In genomic region chr10:110779489-110779888, GRCh38 we compare ENCODE assay signal across 22 cellular contexts.
A peak's percentile ranks its signal among the peaks of the same experiment; 100 is the strongest.
DNase-seq lines count a peak whose midpoint lies in the region; ATAC-seq, FAIRE-seq and TF ChIP-seq lines count a peak whose summit lies in the region.
"Had no signal": no experiment of that assay in that cellular context is flagged by ENCODE, and none has a peak within 500 bp of the region (broad histone marks: within the 10 kb centered on the region; RNA-seq: fewer than 3 reads in every experiment).

No MANE protein-coding gene starts in this region.

- peaks cover 16% of the 10 kb centered on the region for H3K4me1 ChIP-seq in CD4-positive, CD25-positive, alpha-beta regulatory T cell (ENCODE audit: control insufficient read depth, insufficient read depth, low read length, poor library complexity, severe bottlenecking)
- H3K4me1 ChIP-seq in GM12878 (ENCODE audit: control insufficient read depth, insufficient read depth, low read length) (peaks cover 9% of the 10 kb centered on the region; the same call in 1 of the 2 replicates), transverse colon (peaks cover 5 to 28% (median 9%) of the 10 kb centered on the region in 4 donors)
- H3K4me1 ChIP-seq: BLaER1 had no signal

- H3K4me3 Mint-ChIP-seq in activated CD8-positive, alpha-beta T cell treated with anti-CD3 and anti-CD28 coated beads for 36 hours: no peak overlapping the region
- H3K4me3 Mint-ChIP-seq in activated CD8-positive, alpha-beta T cell treated with anti-CD3 and anti-CD28 coated beads, Interleukin-2, amount 10 ng/mL, durations not matched to agents 7 days and 5 days: no peak overlapping the region
- H3K4me3 Mint-ChIP-seq in CD4-positive, CD25-positive, alpha-beta regulatory T cell: no peak overlapping the region

- TF ChIP-seq POLR2A in GM12878 (IDR thresholded peaks at IDR 0.05; ENCODE audit: low read depth, low read length): no peak
- TF ChIP-seq POLR2A in transverse colon (IDR thresholded peaks at IDR 0.05): no peak

- H3K9me3 ChIP-seq in CD4-positive, CD25-positive, alpha-beta regulatory T cell (ENCODE audit: control insufficient read depth in 2 of 2, low read length in 2 of 2): no peaks in the 10 kb centered on the region
- H3K9me3 ChIP-seq in GM12878 (replicated peaks; ENCODE audit: control insufficient read depth, insufficient read depth, low read length) (no peaks in the 10 kb centered on the region), transverse colon (no peaks in the 10 kb centered on the region)
- H3K9me3 ChIP-seq: BLaER1 had no signal

- no peaks in the 10 kb centered on the region for H3K27me3 ChIP-seq in CD4-positive, CD25-positive, alpha-beta regulatory T cell (ENCODE audit: control insufficient read depth, insufficient read depth, low read length)
- no peaks in the 10 kb centered on the region for H3K27me3 ChIP-seq in GM12878 (replicated peaks in 1 of 2; ENCODE audit: control insufficient read depth in 2 of 2, insufficient read depth in 2 of 2, low read length in 1 of 2)
- no peaks in the 10 kb centered on the region for H3K27me3 ChIP-seq in transverse colon
- H3K27me3 ChIP-seq: BLaER1 had no signal

- BruUV-seq in GM12878 (replicated peaks; lab: Mats Ljungman, UMichigan): no TSS peak

- TF ChIP-seq RAD21 in GM12878 (IDR thresholded peaks at IDR 0.05; ENCODE audit: insufficient read depth, low read depth, low read length): no peak

- POLR2A ChIA-PET in activated CD8-positive, alpha-beta T cell treated with anti-CD3 and anti-CD28 coated beads for 36 hours (lab: Charles Lee): interaction anchor here (0.6 kb wide), 1 partner anchor 15 kb away, joined by 4 read pairs; no protein-coding TSS in a partner anchor
- POLR2A ChIA-PET in activated CD8-positive, alpha-beta T cell treated with anti-CD3 and anti-CD28 coated beads, Interleukin-2, amount 10 ng/mL, durations not matched to agents 7 days and 5 days (lab: Charles Lee): interaction anchor here (0.9 kb wide), 1 partner anchor 23 kb away, joined by 3 read pairs; no protein-coding TSS in a partner anchor
- POLR2A ChIA-PET in GM12878 (lab: Charles Lee): interaction anchor here (1.1 to 2.8 kb wide), 3 partner anchors 8 to 23 kb away, joined by 3 to 12 read pairs (median 6); no protein-coding TSS in a partner anchor

- no peaks in the 10 kb centered on the region for H3K27me3 Mint-ChIP-seq in activated CD8-positive, alpha-beta T cell treated with anti-CD3 and anti-CD28 coated beads for 36 hours
- H3K27me3 Mint-ChIP-seq in activated CD8-positive, alpha-beta T cell treated with anti-CD3 and anti-CD28 coated beads, Interleukin-2, amount 10 ng/mL, durations not matched to agents 7 days and 5 days (ENCODE audit: low read depth): no peaks in the 10 kb centered on the region
- H3K27me3 Mint-ChIP-seq in CD4-positive, CD25-positive, alpha-beta regulatory T cell: no peaks in the 10 kb centered on the region

- H3K9ac ChIP-seq in GM12878 (ENCODE audit: control insufficient read depth, insufficient read depth, low read length): no peak overlapping the region
- H3K9ac ChIP-seq: BLaER1, parathyroid adenoma had no signal

- ATAC-seq in activated CD8-positive, alpha-beta T cell treated with anti-CD3 and anti-CD28 coated beads for 36 hours: peak; percentile 38
- no peak for ATAC-seq in activated CD8-positive, alpha-beta T cell treated with anti-CD3 and anti-CD28 coated beads, Interleukin-2, amount 10 ng/mL, durations not matched to agents 7 days and 5 days
- no peak for ATAC-seq in CD4-positive, CD25-positive, alpha-beta regulatory T cell (ENCODE audit: low read depth in 2 of 2)
- ATAC-seq in GM19351 (IDR thresholded peaks at IDR 0.05; ENCODE audit: unreplicated experiment): peak; percentile 53
- ATAC-seq in GM12878: peak; percentile 30
- ATAC-seq in HG03196 (IDR thresholded peaks at IDR 0.05; ENCODE audit: unreplicated experiment): no peak
- ATAC-seq: sciatic nerve had no signal

- H3K4me1 Mint-ChIP-seq in activated CD8-positive, alpha-beta T cell treated with anti-CD3 and anti-CD28 coated beads for 36 hours (ENCODE audit: low read depth): peaks cover 77% of the 10 kb centered on the region
- peaks cover 38% of the 10 kb centered on the region for H3K4me1 Mint-ChIP-seq in activated CD8-positive, alpha-beta T cell treated with anti-CD3 and anti-CD28 coated beads, Interleukin-2, amount 10 ng/mL, durations not matched to agents 7 days and 5 days (ENCODE audit: low read depth)
- peaks cover 13 to 35% (median 21%) of the 10 kb centered on the region in 4 donors for H3K4me1 Mint-ChIP-seq in CD4-positive, CD25-positive, alpha-beta regulatory T cell

- no peak overlapping the region for H3K27ac ChIP-seq in CD4-positive, CD25-positive, alpha-beta regulatory T cell (ENCODE audit: insufficient read depth, low read length, poor library complexity, severe bottlenecking)
- H3K27ac ChIP-seq in GM12878 (ENCODE audit: control insufficient read depth, insufficient read depth) (no peak overlapping the region), transverse colon (no peak overlapping the region)
- H3K27ac ChIP-seq: BLaER1, epithelial cell of prostate, parathyroid adenoma had no signal

- SMC1A ChIA-PET in GM12878 (lab: Charles Lee; ENCODE audit: uncharacterized antibody, unreplicated experiment): interaction anchor here (0.6 to 12.9 kb wide), 4 partner anchors 8 to 35 kb away, joined by 3 to 327 read pairs (median 3); no protein-coding TSS in a partner anchor

- no peak overlapping the region for H3K4me2 ChIP-seq in GM12878 (ENCODE audit: control insufficient read depth, insufficient read depth)
- H3K4me2 ChIP-seq: BLaER1 had no signal

- TF ChIP-seq EP300 in GM12878 (IDR thresholded peaks at IDR 0.05; ENCODE audit: borderline replicate concordance in 1 of 2, control insufficient read depth in 1 of 2, low read depth in 2 of 2, low read length in 2 of 2) (no peak), transverse colon (IDR thresholded peaks at IDR 0.05; ENCODE audit: low read depth) (no peak)

- RAD21 ChIA-PET in GM12878 (lab: Charles Lee; ENCODE audit: unreplicated experiment): interaction anchor here (1.0 to 2.8 kb wide), 7 partner anchors 8 to 118 kb away, joined by 3 to 12 read pairs (median 5); no protein-coding TSS in a partner anchor

- TF ChIP-seq CTCF in activated CD8-positive, alpha-beta T cell treated with anti-CD3 and anti-CD28 coated beads for 36 hours (IDR thresholded peaks at IDR 0.05): no peak
- TF ChIP-seq CTCF in GM12878 (IDR thresholded peaks at IDR 0.05 in 2 of 3, conservative IDR thresholded peaks at IDR 0.05 in 1 of 3; ENCODE audit: control insufficient read depth in 2 of 3, extremely low read depth in 1 of 3, insufficient read depth in 1 of 3, low read depth in 3 of 3, low read length in 3 of 3) (no peak), transverse colon (IDR thresholded peaks at IDR 0.05) (no peak)

- H2AFZ ChIP-seq in GM12878 (ENCODE audit: control insufficient read depth, low read depth, low read length): no peak overlapping the region
- H2AFZ ChIP-seq: parathyroid adenoma had no signal

- CTCF ChIA-PET in activated CD8-positive, alpha-beta T cell treated with anti-CD3 and anti-CD28 coated beads for 36 hours (lab: Charles Lee): interaction anchor here (1.0 to 1.9 kb wide), 2 partner anchors 14 to 111 kb away, joined by 3 to 5 read pairs; no protein-coding TSS in a partner anchor
- CTCF ChIA-PET in activated CD8-positive, alpha-beta T cell treated with anti-CD3 and anti-CD28 coated beads, Interleukin-2, amount 10 ng/mL, durations not matched to agents 7 days and 5 days (lab: Charles Lee): interaction anchor here (0.7 to 2.3 kb wide), 5 partner anchors 13 to 114 kb away, joined by 3 to 9 read pairs (median 4); no protein-coding TSS in a partner anchor
- CTCF ChIA-PET in GM12878 (lab: Yijun Ruan, JAX): interaction anchor here (1.0 to 9.8 kb wide), 4 partner anchors 8 to 64 kb away, joined by 3 to 72 read pairs (median 5); no protein-coding TSS in a partner anchor

- peaks cover 9% of the 10 kb centered on the region for H3K9me3 Mint-ChIP-seq in activated CD8-positive, alpha-beta T cell treated with anti-CD3 and anti-CD28 coated beads for 36 hours
- no peaks in the 10 kb centered on the region for H3K9me3 Mint-ChIP-seq in activated CD8-positive, alpha-beta T cell treated with anti-CD3 and anti-CD28 coated beads, Interleukin-2, amount 10 ng/mL, durations not matched to agents 7 days and 5 days (ENCODE audit: insufficient read depth)
- H3K9me3 Mint-ChIP-seq in CD4-positive, CD25-positive, alpha-beta regulatory T cell: peaks cover 0 to 5% (median 2%) of the 10 kb centered on the region in 7 donors

- H3K79me2 ChIP-seq in GM12878 (ENCODE audit: control insufficient read depth, insufficient read depth, low read length): no peaks in the 10 kb centered on the region

- in situ Hi-C loops in GM12878 (cut with MboI): no loop called here
- in situ Hi-C loops in transverse colon (cut with MboI; ENCODE audit: low pct_ligation_motif_present in 1 of 4, low pct_unique_long_range_greater_than_20kb in 1 of 4, low sequenced_read_pairs in 3 of 4): loop anchor here in 1 of 4 donors (25.0 kb wide), 1 partner anchor 108 kb away; no protein-coding TSS in a partner anchor

- WGBS in GM12878 (ENCODE audit: insufficient coverage, insufficient replicate concordance, low lambda C conversion rate, missing lambda C conversion rate): 22% methylated on average over 3 of the region's 3 CpGs
- 75 to 86% methylated on average over 3 of the region's 3 CpGs for WGBS in transverse colon (ENCODE audit: low coverage in 1 of 2), 2 donors

- H3K36me3 ChIP-seq in CD4-positive, CD25-positive, alpha-beta regulatory T cell (ENCODE audit: control insufficient read depth, insufficient read depth, low read length): no peaks in the 10 kb centered on the region
- no peaks in the 10 kb centered on the region for H3K36me3 ChIP-seq in GM12878 (ENCODE audit: control insufficient read depth in 2 of 2, insufficient read depth in 2 of 2, low read length in 1 of 2)
- no peaks in the 10 kb centered on the region for H3K36me3 ChIP-seq in transverse colon
- H3K36me3 ChIP-seq: BLaER1 had no signal

- intact Hi-C loops in activated CD8-positive, alpha-beta T cell treated with anti-CD3 and anti-CD28 coated beads for 36 hours (cut with micrococcal nuclease): no loop called here
- intact Hi-C loops in GM12878 (cut with micrococcal nuclease; ENCODE audit: unreplicated experiment): no loop called here
- intact Hi-C loops in transverse colon (cut with DNase I; ENCODE audit: low total_unique reads): no loop called here

- DNase-seq in activated CD8-positive, alpha-beta T cell treated with anti-CD3 and anti-CD28 coated beads for 36 hours: peak; percentile 73
- DNase-seq in activated CD8-positive, alpha-beta T cell treated with anti-CD3 and anti-CD28 coated beads, Interleukin-2, amount 10 ng/mL, durations not matched to agents 7 days and 5 days: no peak
- no peak for DNase-seq in CD4-positive, CD25-positive, alpha-beta regulatory T cell
- DNase-seq in GM12878 (ENCODE audit: low read depth, low spot score) (no peak), kidney tubule cell (ENCODE audit: low spot score) (no peak), transverse colon (no peak)
- DNase-seq: ACHN; Calu3; cerebellar nuclear complex; H7; KBM-7; NCI-H82; OCI-M1; Right ventricle myocardium superior; stimulated activated CD4-positive, alpha-beta T cell treated with anti-CD3 and anti-CD28 coated beads, Interleukin-15, amount 100 ng/mL, for 24 hours had no signal

- H3K36me3 Mint-ChIP-seq in activated CD8-positive, alpha-beta T cell treated with anti-CD3 and anti-CD28 coated beads for 36 hours (ENCODE audit: low read depth): peaks cover 13% of the 10 kb centered on the region
- peaks cover 7% of the 10 kb centered on the region for H3K36me3 Mint-ChIP-seq in activated CD8-positive, alpha-beta T cell treated with anti-CD3 and anti-CD28 coated beads, Interleukin-2, amount 10 ng/mL, durations not matched to agents 7 days and 5 days (ENCODE audit: low read depth)
- H3K36me3 Mint-ChIP-seq in CD4-positive, CD25-positive, alpha-beta regulatory T cell: no peaks in the 10 kb centered on the region
- H3K36me3 Mint-ChIP-seq: activated naive CD4-positive, alpha-beta T cell treated with anti-CD3 and anti-CD28 coated beads, Interleukin-2, amount 50 U/mL, for 72 hours had no signal

- H3K27ac Mint-ChIP-seq in activated CD8-positive, alpha-beta T cell treated with anti-CD3 and anti-CD28 coated beads for 36 hours: peak overlapping the region; percentile 67
- no peak overlapping the region for H3K27ac Mint-ChIP-seq in activated CD8-positive, alpha-beta T cell treated with anti-CD3 and anti-CD28 coated beads, Interleukin-2, amount 10 ng/mL, durations not matched to agents 7 days and 5 days
- peak overlapping the region in 2 of 3 donors; percentile 10 to 31 for H3K27ac Mint-ChIP-seq in CD4-positive, CD25-positive, alpha-beta regulatory T cell
- H3K27ac Mint-ChIP-seq: activated naive CD4-positive, alpha-beta T cell treated with anti-CD3 and anti-CD28 coated beads, Interleukin-2, amount 50 U/mL, for 72 hours had no signal

- H4K20me1 ChIP-seq in GM12878 (ENCODE audit: control insufficient read depth, insufficient read depth): no peaks in the 10 kb centered on the region
- H4K20me1 ChIP-seq: BLaER1 had no signal

- no peak overlapping the region for H3K4me3 ChIP-seq in CD4-positive, CD25-positive, alpha-beta regulatory T cell (ENCODE audit: low read depth, low read length)
- H3K4me3 ChIP-seq in GM12878 (no peak overlapping the region), transverse colon (no peak overlapping the region)
- H3K4me3 ChIP-seq: BLaER1 had no signal

- FAIRE-seq in GM12878 (lab: Jason Lieb, UNC): peak; percentile 59

Comparison
In these comparisons a context has a peak if more than half of its experiments do, and no peak if none do; other contexts are left out.
1. ATAC-seq: peak in activated CD8-positive, alpha-beta T cell treated with anti-CD3 and anti-CD28 coated beads for 36 hours (single experiment), GM19351 (single experiment) and GM12878 (single experiment); none in activated CD8-positive, alpha-beta T cell treated with anti-CD3 and anti-CD28 coated beads, Interleukin-2, amount 10 ng/mL, durations not matched to agents 7 days and 5 days (single experiment), CD4-positive, CD25-positive, alpha-beta regulatory T cell (0 of 2) and HG03196 (single experiment).